ENCODE assay signal across 12 cellular contexts in the genomic region with DNA sequence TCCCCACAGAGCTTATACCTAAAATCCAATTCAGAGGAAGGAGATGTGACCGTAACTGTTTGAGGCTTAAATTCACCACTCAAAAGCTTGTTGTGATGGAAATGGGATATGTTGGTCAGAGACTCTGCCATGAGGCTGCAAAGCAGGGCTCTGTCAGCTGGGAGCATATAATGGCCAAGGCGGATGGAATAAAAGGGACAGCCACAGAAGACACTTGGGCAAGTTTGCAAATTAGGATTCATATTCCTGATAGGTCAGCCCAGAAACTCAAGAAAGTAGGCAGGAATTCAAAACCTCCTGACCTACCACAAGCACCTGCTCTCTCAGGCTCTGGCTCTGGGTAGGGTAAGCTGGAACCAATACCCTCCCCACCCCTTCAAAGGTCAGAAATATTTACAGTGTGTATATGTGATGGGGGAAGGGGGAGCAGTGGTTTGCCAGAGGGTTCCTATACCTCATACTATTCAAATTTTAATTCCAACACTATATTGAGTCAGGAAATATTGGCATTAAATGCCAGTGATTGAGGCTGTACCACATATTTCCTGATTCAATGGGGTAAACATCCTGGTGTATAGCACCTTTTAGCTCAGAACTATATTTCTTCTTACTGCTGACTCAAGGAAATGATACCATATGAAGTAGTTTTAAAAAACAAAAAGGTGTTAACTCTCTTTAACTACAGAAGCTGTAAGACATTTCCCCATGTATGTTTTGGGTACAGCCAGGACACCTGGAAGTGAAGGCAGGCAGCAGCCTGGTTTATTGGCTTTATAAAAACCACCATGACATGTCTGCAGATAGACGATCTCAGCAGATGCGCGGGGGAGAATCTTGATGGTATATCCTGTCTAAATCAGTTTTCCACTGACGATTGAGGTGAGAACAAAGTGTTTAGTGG. TPM values are rescaled to one million over a fixed set of nuclear protein-coding genes. Genes with fewer than 3 reads are reported as not detected.
DNase-seq lines count a peak whose midpoint lies in the region; ATAC-seq lines count a peak whose summit lies in the region.
"Had no signal": no experiment of that assay in that cellular context is flagged by ENCODE, and none has a peak within 500 bp of the region (broad histone marks: within the 10 kb centered on the region; RNA-seq: fewer than 3 reads in every experiment).

No MANE protein-coding gene starts in this region.

- H3K4me3 Mint-ChIP-seq in activated CD4-positive, alpha-beta T cell treated with anti-CD3 and anti-CD28 coated beads, Interleukin-2, amount 10 ng/mL, durations not matched to agents 24 days and 14 days: peak overlapping the region; percentile 57
- H3K4me3 Mint-ChIP-seq: mesothelial cell of epicardium had no signal

- no peak for DNase-seq in activated CD4-positive, CD25-positive, alpha-beta regulatory T cell treated with anti-CD3 and anti-CD28 coated beads, Interleukin-2, amount 50 U/mL, for 72 hours
- DNase-seq in activated CD4-positive, alpha-beta T cell treated with anti-CD3 and anti-CD28 coated beads, Interleukin-2, amount 10 ng/mL, durations not matched to agents 24 days and 14 days: peak; percentile 80
- peak; percentile 32 for DNase-seq in effector CD4-positive, alpha-beta T cell
- DNase-seq in stimulated activated naive CD8-positive, alpha-beta T cell treated with anti-CD3 and anti-CD28 coated beads, Interleukin-15, Interleukin-2, amounts not matched to agents 100 U/mL and 50 U/mL, for 24 hours: no peak
- DNase-seq in T1000 (lab: John Stamatoyannopoulos, UW): no peak
- DNase-seq: NCI-H1436, NCI-H748 treated with DMSO at 0.1 percent for 48 hours, SHP77 had no signal

- peaks cover 79% of the 10 kb centered on the region for H3K36me3 Mint-ChIP-seq in activated CD4-positive, alpha-beta T cell treated with anti-CD3 and anti-CD28 coated beads, Interleukin-2, amount 10 ng/mL, durations not matched to agents 24 days and 14 days (ENCODE audit: low read depth)

- intact Hi-C loops in activated CD4-positive, alpha-beta T cell treated with anti-CD3 and anti-CD28 coated beads, Interleukin-2, amount 10 ng/mL, durations not matched to agents 24 days and 14 days (cut with micrococcal nuclease): loop anchor here (5.0 kb wide), 2 partner anchors 114 to 321 kb away; no protein-coding TSS in a partner anchor

- H3K9me3 Mint-ChIP-seq in activated CD4-positive, alpha-beta T cell treated with anti-CD3 and anti-CD28 coated beads, Interleukin-2, amount 10 ng/mL, durations not matched to agents 24 days and 14 days: peaks cover 3% of the 10 kb centered on the region
- H3K9me3 Mint-ChIP-seq: mesothelial cell of epicardium had no signal

- peaks cover 88% of the 10 kb centered on the region for H3K4me1 Mint-ChIP-seq in activated CD4-positive, alpha-beta T cell treated with anti-CD3 and anti-CD28 coated beads, Interleukin-2, amount 10 ng/mL, durations not matched to agents 24 days and 14 days

- ATAC-seq in activated CD4-positive, CD25-positive, alpha-beta regulatory T cell treated with anti-CD3 and anti-CD28 coated beads, Interleukin-2, amount 50 U/mL, for 24 hours: peak; percentile 5 to 6
- ATAC-seq in stimulated activated naive CD8-positive, alpha-beta T cell treated with anti-CD3 and anti-CD28 coated beads, Interleukin-15, Interleukin-2, amounts not matched to agents 100 U/mL and 50 U/mL, for 24 hours: peak; percentile 34
- ATAC-seq in HG03354 (IDR thresholded peaks at IDR 0.05; ENCODE audit: poor library complexity, severe bottlenecking, unreplicated experiment) (no peak), GM18867 (IDR thresholded peaks at IDR 0.05; ENCODE audit: unreplicated experiment) (no peak)

- H3K27me3 Mint-ChIP-seq in activated CD4-positive, alpha-beta T cell treated with anti-CD3 and anti-CD28 coated beads, Interleukin-2, amount 10 ng/mL, durations not matched to agents 24 days and 14 days: no peaks in the 10 kb centered on the region

- H3K27ac Mint-ChIP-seq in activated CD4-positive, alpha-beta T cell treated with anti-CD3 and anti-CD28 coated beads, Interleukin-2, amount 10 ng/mL, durations not matched to agents 24 days and 14 days: peak overlapping the region; percentile 87
- H3K27ac Mint-ChIP-seq: mesothelial cell of epicardium had no signal

RNA-seq across cellular contexts. Expression of a gene that starts 19.2 kb away (rescaled TPM):
- total RNA-seq in activated CD4-positive, alpha-beta T cell treated with anti-CD3 and anti-CD28 coated beads, Interleukin-2, amount 10 ng/mL, durations not matched to agents 24 days and 14 days: 16.5 and 16.8 TPM in 2 replicates

RNA-seq across cellular contexts. Expression of a gene that starts 33.2 kb away (rescaled TPM):
- total RNA-seq in activated CD4-positive, alpha-beta T cell treated with anti-CD3 and anti-CD28 coated beads, Interleukin-2, amount 10 ng/mL, durations not matched to agents 24 days and 14 days: 15.2 TPM in 2 replicates
- total RNA-seq: mesothelial cell of epicardium had no signal

RNA-seq across cellular contexts. Expression of a gene that starts 50.8 kb away (rescaled TPM):
- total RNA-seq in activated CD4-positive, alpha-beta T cell treated with anti-CD3 and anti-CD28 coated beads, Interleukin-2, amount 10 ng/mL, durations not matched to agents 24 days and 14 days: 0.05 TPM in 1 of 2 replicates, not detected in the other
- total RNA-seq: mesothelial cell of epicardium had no signal

Comparison
In these comparisons a context has a peak if more than half of its experiments do, and no peak if none do; other contexts are left out.
1. ATAC-seq: peak in activated CD4-positive, CD25-positive, alpha-beta regulatory T cell treated with anti-CD3 and anti-CD28 coated beads, Interleukin-2, amount 50 U/mL, for 24 hours (2 of 2) and stimulated activated naive CD8-positive, alpha-beta T cell treated with anti-CD3 and anti-CD28 coated beads, Interleukin-15, Interleukin-2, amounts not matched to agents 100 U/mL and 50 U/mL, for 24 hours (single experiment); none in HG03354 (single experiment) and GM18867 (single experiment).
2. DNase-seq: peak in activated CD4-positive, alpha-beta T cell treated with anti-CD3 and anti-CD28 coated beads, Interleukin-2, amount 10 ng/mL, durations not matched to agents 24 days and 14 days (single experiment) and effector CD4-positive, alpha-beta T cell (single experiment); none in activated CD4-positive, CD25-positive, alpha-beta regulatory T cell treated with anti-CD3 and anti-CD28 coated beads, Interleukin-2, amount 50 U/mL, for 72 hours (single experiment), stimulated activated naive CD8-positive, alpha-beta T cell treated with anti-CD3 and anti-CD28 coated beads, Interleukin-15, Interleukin-2, amounts not matched to agents 100 U/mL and 50 U/mL, for 24 hours (single experiment) and T1000 (single experiment).